Comparison of ENCODE assay signal across 12 cellular contexts in the genomic region with DNA sequence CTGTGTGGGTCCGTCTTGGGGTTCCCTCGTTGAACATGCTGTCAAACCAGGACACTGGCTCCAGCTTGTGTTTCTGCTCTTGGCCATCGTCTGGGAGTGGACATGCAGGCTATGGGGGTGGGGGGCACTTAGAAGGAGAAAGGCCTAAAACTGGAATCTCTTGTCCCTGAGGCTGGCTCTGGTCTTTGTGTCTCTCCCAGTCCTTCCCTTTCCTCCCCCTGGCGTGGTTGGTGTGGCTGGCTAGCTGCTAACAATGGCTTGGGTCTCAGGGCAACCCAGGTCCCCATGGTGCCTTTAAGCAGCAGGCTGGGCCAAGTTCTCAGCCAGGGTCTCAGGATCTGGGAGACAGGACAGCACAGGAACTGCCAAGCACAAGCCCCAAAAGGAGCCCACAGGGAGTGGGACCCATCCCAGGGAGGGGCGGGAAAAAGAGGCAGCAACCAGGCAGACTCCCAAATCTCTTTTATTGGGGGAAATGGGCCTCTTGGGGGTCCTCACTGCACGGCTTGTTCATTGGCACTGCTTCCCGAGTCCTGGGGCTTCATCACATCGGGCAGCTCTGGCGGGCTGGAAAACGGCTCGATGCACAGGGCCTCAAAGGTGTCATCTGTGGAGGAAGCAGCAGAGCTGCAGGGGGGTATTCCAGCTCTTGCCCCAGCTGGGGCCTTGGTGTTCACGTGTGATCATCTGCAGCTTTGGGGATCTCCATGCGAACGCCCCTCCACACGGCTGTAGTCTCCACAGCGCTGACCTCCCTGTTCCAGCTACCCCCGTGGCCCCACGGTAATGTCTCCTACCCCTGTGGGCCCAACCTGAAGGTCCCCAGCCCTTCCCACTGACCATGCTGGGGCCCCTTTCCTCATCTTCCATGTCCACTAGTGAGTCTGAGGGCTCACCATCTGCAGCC. TPM values are rescaled to one million over a fixed set of nuclear protein-coding genes. Genes with fewer than 3 reads are reported as not detected.
A peak's percentile ranks its signal among the peaks of the same experiment; 100 is the strongest.
DNase-seq lines count a peak whose midpoint lies in the region; ATAC-seq and TF ChIP-seq lines count a peak whose summit lies in the region.
"Had no signal": no experiment of that assay in that cellular context is flagged by ENCODE, and none has a peak within 500 bp of the region (broad histone marks: within the 10 kb centered on the region; RNA-seq: fewer than 3 reads in every experiment).

No MANE protein-coding gene starts in this region.

- H2AFZ ChIP-seq in SK-N-SH (ENCODE audit: low read depth) (no peak overlapping the region), mammary epithelial cell (ENCODE audit: low read depth, low read length) (no peak overlapping the region)

- H3K9ac ChIP-seq in SK-N-SH (no peak overlapping the region), mammary epithelial cell (ENCODE audit: insufficient read depth, low read length) (no peak overlapping the region)

- H3K4me1 Mint-ChIP-seq in chondrocyte (ENCODE audit: low read depth), result peaks cover 34% of the 10 kb centered on the region
- H3K4me1 Mint-ChIP-seq in osteocyte (ENCODE audit: unreplicated experiment), result peaks cover 39% of the 10 kb centered on the region

- peak overlapping the region; percentile 27 for H3K27ac Mint-ChIP-seq in chondrocyte (ENCODE audit: unreplicated experiment)
- H3K27ac Mint-ChIP-seq in osteocyte (ENCODE audit: unreplicated experiment), result peak overlapping the region; percentile 18
- H3K27ac Mint-ChIP-seq: activated naive CD8-positive, alpha-beta T cell treated with anti-CD3 and anti-CD28 coated beads, Interleukin-2, amount 10 ng/mL, durations not matched to agents 7 days and 5 days had no signal

- H3K27ac ChIP-seq in SK-N-SH (ENCODE audit: low read depth in 2 of 2, low read length in 1 of 2) (no peak overlapping the region), HEK293 (ENCODE audit: extremely low read depth, low read depth, low read length) (no peak overlapping the region), mammary epithelial cell (ENCODE audit: insufficient read depth, low read depth, low read length) (no peak overlapping the region)

- intact Hi-C loops in mammary epithelial cell (cut with micrococcal nuclease), result no loop called here

- H3K4me3 Mint-ChIP-seq in chondrocyte (ENCODE audit: unreplicated experiment), result no peak overlapping the region
- no peak overlapping the region for H3K4me3 Mint-ChIP-seq in osteocyte (ENCODE audit: unreplicated experiment)
- H3K4me3 Mint-ChIP-seq: activated naive CD8-positive, alpha-beta T cell treated with anti-CD3 and anti-CD28 coated beads, Interleukin-2, amount 10 ng/mL, durations not matched to agents 7 days and 5 days had no signal

- TF ChIP-seq EP300 in SK-N-SH (IDR thresholded peaks at IDR 0.05; ENCODE audit: borderline replicate concordance in 1 of 2, low read depth in 1 of 2, low read length in 1 of 2), result no peak

- TF ChIP-seq RAD21 in SK-N-SH (IDR thresholded peaks at IDR 0.05; ENCODE audit: low read length), result no peak

- no peaks in the 10 kb centered on the region for H3K9me2 ChIP-seq in SK-N-SH

- CTCF ChIA-PET in SK-N-SH (lab: Yijun Ruan, JAX), result no interaction called here
- CTCF ChIA-PET in HEK293 (lab: Yijun Ruan, JAX), result interaction anchor here (0.7 to 1.1 kb wide), 3 partner anchors 18 to 155 kb away, joined by 3 to 4 read pairs (median 3); no protein-coding TSS in a partner anchor
- CTCF ChIA-PET in mammary epithelial cell (lab: Charles Lee; ENCODE audit: low non-redundant PET), result no interaction called here

- H3K79me2 ChIP-seq in SK-N-SH (ENCODE audit: insufficient read depth), result peaks cover 59% of the 10 kb centered on the region
- peaks cover 91% of the 10 kb centered on the region for H3K79me2 ChIP-seq in mammary epithelial cell (ENCODE audit: insufficient read depth, low read length)

- POLR2A ChIA-PET in SK-N-SH (lab: Yijun Ruan, JAX), result interaction anchor here (4.0 kb wide), 1 partner anchor 18 kb away, joined by 19 read pairs; a partner anchor contains a TSS
- POLR2A ChIA-PET in HEK293 (lab: Yijun Ruan, JAX), result interaction anchor here (0.6 to 1.6 kb wide), 3 partner anchors 15 to 55 kb away, joined by 3 to 6 read pairs (median 4); a partner anchor contains a TSS

- H4K20me1 ChIP-seq in SK-N-SH (ENCODE audit: insufficient read depth) (peaks cover 65% of the 10 kb centered on the region), mammary epithelial cell (ENCODE audit: insufficient read depth, low read length) (no peaks in the 10 kb centered on the region)

- H3K4me1 ChIP-seq in SK-N-SH (ENCODE audit: control insufficient read depth in 1 of 2, insufficient read depth in 2 of 2, low read depth in 1 of 2, low read length in 1 of 2), result peaks cover 3 to 12% of the 10 kb centered on the region in 2 experiments; a peak in 1 of 4 replicates
- H3K4me1 ChIP-seq in HEK293 (ENCODE audit: control insufficient read depth, insufficient read depth, low read length), result no peaks in the 10 kb centered on the region; the same call in 1 of the 2 replicates
- H3K4me1 ChIP-seq in mammary epithelial cell (ENCODE audit: insufficient read depth, low read length), result peaks cover 45% of the 10 kb centered on the region

- dilution Hi-C loops in mammary epithelial cell (cut with HindIII; ENCODE audit: low sequenced_read_pairs), result loop anchor here (5.0 kb wide), 2 partner anchors 111 to 141 kb away; a partner anchor contains a TSS

- H3K36me3 Mint-ChIP-seq in chondrocyte (ENCODE audit: low read depth) (peaks cover 28% of the 10 kb centered on the region), osteocyte (ENCODE audit: unreplicated experiment) (peaks cover 43% of the 10 kb centered on the region)

- no peaks in the 10 kb centered on the region for H3K27me3 ChIP-seq in SK-N-SH (ENCODE audit: insufficient read depth)
- H3K27me3 ChIP-seq in mammary epithelial cell (ENCODE audit: insufficient read depth, low read length), result no peaks in the 10 kb centered on the region

- H3K9me3 ChIP-seq in SK-N-SH, result no peaks in the 10 kb centered on the region
- no peaks in the 10 kb centered on the region for H3K9me3 ChIP-seq in HEK293 (ENCODE audit: control insufficient read depth, insufficient read depth, low read depth, low read length)
- no peaks in the 10 kb centered on the region for H3K9me3 ChIP-seq in mammary epithelial cell (replicated peaks; ENCODE audit: insufficient read depth, low read length)

- peaks cover 14% of the 10 kb centered on the region for H3F3A ChIP-seq in SK-N-SH (replicated peaks; ENCODE audit: insufficient read depth)

- H3K4me2 ChIP-seq in SK-N-SH (no peak overlapping the region), mammary epithelial cell (ENCODE audit: insufficient read depth, low read depth, low read length) (no peak overlapping the region)

- in situ Hi-C loops in mammary epithelial cell (cut with MboI; ENCODE audit: low sequenced_read_pairs in 2 of 2), result loop anchor here in 1 of 2 donors (10.0 kb wide), 1 partner anchor 63 kb away; a partner anchor contains a TSS

- DNase-seq in SK-N-SH (no peak), chondrocyte (ENCODE audit: low spot score) (no peak), osteocyte (ENCODE audit: extremely low spot score, unreplicated experiment) (no peak), mammary epithelial cell (no peak), NCI-H82 (lab: John Stamatoyannopoulos, UW) (no peak)
- DNase-seq: activated naive CD8-positive, alpha-beta T cell treated with anti-CD3 and anti-CD28 coated beads, Interleukin-2, amount 10 ng/mL, durations not matched to agents 7 days and 5 days; cortex of kidney; NCI-H2081 treated with DMSO at 0.1 percent for 48 hours had no signal

- no peak for TF ChIP-seq CTCF in SK-N-SH (IDR thresholded peaks at IDR 0.05)
- no peak for TF ChIP-seq CTCF in HEK293 (tag by site-specific recombination; IDR thresholded peaks at IDR 0.05)
- TF ChIP-seq CTCF in chondrocyte (IDR thresholded peaks at IDR 0.05), result no peak
- TF ChIP-seq CTCF in osteocyte (IDR thresholded peaks at IDR 0.05), result no peak
- TF ChIP-seq CTCF in mammary epithelial cell (conservative IDR thresholded peaks at IDR 0.05 in 1 of 2, IDR thresholded peaks at IDR 0.05 in 1 of 2; ENCODE audit: extremely low read depth in 1 of 2, insufficient read depth in 1 of 2, low read depth in 1 of 2, low read length in 2 of 2), result no peak

- 87% methylated on average over 17 of the region's 18 CpGs for WGBS in SK-N-SH (ENCODE audit: low lambda C conversion rate)
- WGBS in mammary epithelial cell (ENCODE audit: low coverage, missing lambda C conversion rate), result 80% methylated on average over 17 of the region's 18 CpGs

- BruUV-seq in mammary epithelial cell (replicated peaks; lab: Mats Ljungman, UMichigan), result no TSS peak

- H3K9me3 Mint-ChIP-seq in chondrocyte (ENCODE audit: low read depth) (no peaks in the 10 kb centered on the region), osteocyte (ENCODE audit: unreplicated experiment) (no peaks in the 10 kb centered on the region)
- H3K9me3 Mint-ChIP-seq: activated naive CD8-positive, alpha-beta T cell treated with anti-CD3 and anti-CD28 coated beads, Interleukin-2, amount 10 ng/mL, durations not matched to agents 7 days and 5 days had no signal

- H3K4me3 ChIP-seq in SK-N-SH (ENCODE audit: low read depth in 2 of 2, low read length in 1 of 2), result no peak overlapping the region
- H3K4me3 ChIP-seq in HEK293 (ENCODE audit: low read depth, low read length), result no peak overlapping the region
- no peak overlapping the region for H3K4me3 ChIP-seq in mammary epithelial cell (replicated peaks in 1 of 3; ENCODE audit: insufficient read depth in 1 of 3, low read depth in 2 of 3, low read length in 3 of 3)

- H3K27me3 Mint-ChIP-seq in chondrocyte (ENCODE audit: low read depth) (no peaks in the 10 kb centered on the region), osteocyte (ENCODE audit: unreplicated experiment) (no peaks in the 10 kb centered on the region)
- H3K27me3 Mint-ChIP-seq: activated naive CD8-positive, alpha-beta T cell treated with anti-CD3 and anti-CD28 coated beads, Interleukin-2, amount 10 ng/mL, durations not matched to agents 7 days and 5 days had no signal

- H3K36me3 ChIP-seq in SK-N-SH (replicated peaks in 1 of 2; ENCODE audit: control insufficient read depth in 1 of 2, insufficient read depth in 2 of 2, low read length in 1 of 2), result peaks cover 40 to 73% of the 10 kb centered on the region in 2 experiments
- peaks cover 14 to 92% of the 10 kb centered on the region in 2 experiments for H3K36me3 ChIP-seq in HEK293 (ENCODE audit: control insufficient read depth in 2 of 2, insufficient read depth in 1 of 2, low read length in 2 of 2)
- H3K36me3 ChIP-seq in mammary epithelial cell (ENCODE audit: insufficient read depth, low read length), result peaks cover 26% of the 10 kb centered on the region

- ATAC-seq in SK-N-SH treated with all-trans-retinoic acid at 6 μM for 48 hours (no peak), GM18873 (IDR thresholded peaks at IDR 0.05; ENCODE audit: low FRiP score, unreplicated experiment) (no peak)

RNA-seq across cellular contexts. Expression of a gene that starts 5.3 kb away (rescaled TPM):
- polyA plus RNA-seq in SK-N-SH (2012; rRNA removed) (327 and 329 TPM in 2 replicates), mammary epithelial cell (278 TPM)
- 163 and 229 TPM in 2 replicates for polyA plus RNA-seq in SK-N-SH (2012; cell fraction: cytosol; rRNA removed)
- polyA plus RNA-seq in SK-N-SH (2012; cell fraction: nucleus; rRNA removed), result 96.2 and 161 TPM in 2 replicates
- total RNA-seq in chondrocyte (205 to 231 TPM (median 225 TPM) in 3 replicates), osteocyte (264 and 287 TPM in 2 replicates), mammary epithelial cell (100 to 1,000 TPM; 225 to 294 TPM)
- 194 TPM for polyA minus RNA-seq in mammary epithelial cell

RNA-seq across cellular contexts. Expression of a gene that starts 15.6 kb away (rescaled TPM):
- polyA plus RNA-seq in SK-N-SH (2012; rRNA removed) (not detected in 2 replicates), mammary epithelial cell (not detected)
- not detected in 2 replicates for polyA plus RNA-seq in SK-N-SH (2012; cell fraction: cytosol; rRNA removed)
- not detected in 2 replicates for polyA plus RNA-seq in SK-N-SH (2012; cell fraction: nucleus; rRNA removed)
- total RNA-seq in chondrocyte (not detected in 3 replicates), osteocyte (not detected in 2 replicates), mammary epithelial cell (not detected)
- not detected for polyA minus RNA-seq in mammary epithelial cell
- total RNA-seq: myocyte had no signal

RNA-seq across cellular contexts. Expression of a gene that starts 19.3 kb away (rescaled TPM):
- polyA plus RNA-seq in SK-N-SH (2012; rRNA removed) (100 and 143 TPM in 2 replicates), mammary epithelial cell (123 TPM)
- 44.8 and 65.2 TPM in 2 replicates for polyA plus RNA-seq in SK-N-SH (2012; cell fraction: cytosol; rRNA removed)
- polyA plus RNA-seq in SK-N-SH (2012; cell fraction: nucleus; rRNA removed), result 657 and 768 TPM in 2 replicates
- total RNA-seq in chondrocyte (363 to 615 TPM (median 378 TPM) in 3 replicates), osteocyte (536 and 572 TPM in 2 replicates), mammary epithelial cell (100 to 1,000 TPM in 1 of 2 donors, 10 to 100 TPM in 1; 76.5 to 493 TPM)
- polyA minus RNA-seq in mammary epithelial cell, result 576 TPM

RNA-seq across cellular contexts. Expression of a gene that starts 26.5 kb away (rescaled TPM):
- polyA plus RNA-seq in SK-N-SH (2012; rRNA removed), result not detected in 2 replicates
- polyA plus RNA-seq in SK-N-SH (2012; cell fraction: cytosol; rRNA removed), result not detected in 2 replicates
- polyA plus RNA-seq in SK-N-SH (2012; cell fraction: nucleus; rRNA removed), result not detected in 2 replicates
- not detected in 3 replicates for total RNA-seq in chondrocyte
- not detected in 2 replicates for total RNA-seq in osteocyte
- not detected for total RNA-seq in mammary epithelial cell
- polyA plus RNA-seq in mammary epithelial cell, result not detected
- not detected for polyA minus RNA-seq in mammary epithelial cell
- total RNA-seq: activated naive CD8-positive, alpha-beta T cell treated with anti-CD3 and anti-CD28 coated beads, Interleukin-2, amount 10 ng/mL, durations not matched to agents 7 days and 5 days; myocyte had no signal

RNA-seq across cellular contexts. Expression of a gene that starts 45.3 kb away (rescaled TPM):
- polyA plus RNA-seq in SK-N-SH (2012; rRNA removed), result not detected in 2 replicates
- not detected in 2 replicates for polyA plus RNA-seq in SK-N-SH (2012; cell fraction: cytosol; rRNA removed)
- not detected in 2 replicates for polyA plus RNA-seq in SK-N-SH (2012; cell fraction: nucleus; rRNA removed)
- not detected in 3 replicates for total RNA-seq in chondrocyte
- total RNA-seq in osteocyte, result not detected in 2 replicates
- 10 to 100 TPM in 1 of 2 donors, under 1 TPM in 1; 0.75 to 24.3 TPM for total RNA-seq in mammary epithelial cell
- polyA plus RNA-seq in mammary epithelial cell, result 3.6 TPM
- 7.3 TPM for polyA minus RNA-seq in mammary epithelial cell
- total RNA-seq: myocyte had no signal
